In the genomic region with DNA sequence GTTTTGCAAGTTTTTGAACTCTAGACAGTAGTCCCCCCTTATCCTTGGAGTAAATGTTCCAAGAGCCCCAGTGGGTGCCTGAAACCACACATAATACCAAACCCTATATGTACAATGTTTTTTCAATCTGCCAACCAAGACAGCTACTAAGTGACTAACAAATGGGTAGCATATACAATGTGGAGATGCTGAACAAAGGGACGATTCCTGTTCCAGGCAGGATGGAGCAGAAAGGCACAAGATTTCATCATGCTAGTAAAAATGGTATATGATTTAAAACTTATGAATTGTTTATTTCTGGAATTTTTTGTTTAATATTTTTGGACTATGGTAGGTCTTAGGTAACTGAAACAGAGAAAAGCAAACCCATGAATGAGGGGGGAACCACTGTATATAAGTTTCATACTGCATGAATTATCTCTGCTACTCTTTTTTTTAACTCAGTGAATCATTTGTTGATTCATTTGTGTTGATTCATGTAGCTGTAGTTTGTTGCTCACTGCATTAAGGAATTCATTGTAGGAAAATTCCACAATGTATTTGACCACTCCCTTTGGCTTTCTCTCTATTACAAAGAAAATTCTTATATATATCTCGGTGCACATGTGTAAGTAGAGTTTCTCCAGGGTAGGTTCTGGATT, we compare ENCODE assay signal across 20 cellular contexts. TPM values are rescaled to one million over a fixed set of nuclear protein-coding genes. Genes with fewer than 3 reads are reported as not detected.
A peak's percentile ranks its signal among the peaks of the same experiment; 100 is the strongest.
DNase-seq lines count a peak whose midpoint lies in the region; TF ChIP-seq lines count a peak whose summit lies in the region.
"Had no signal": no experiment of that assay in that cellular context is flagged by ENCODE, and none has a peak within 500 bp of the region (broad histone marks: within the 10 kb centered on the region; RNA-seq: fewer than 3 reads in every experiment).

No MANE protein-coding gene starts in this region.

- 60 to 63% methylated on average over 2 of the region's 2 CpGs for WGBS in tibial nerve, 2 donors

- no peak overlapping the region for H3K4me3 Mint-ChIP-seq in activated naive CD8-positive, alpha-beta T cell treated with anti-CD3 and anti-CD28 coated beads for 36 hours
- H3K4me3 Mint-ChIP-seq: activated naive CD8-positive, alpha-beta T cell; activated T-cell treated with anti-CD3 and anti-CD28 coated beads, Interleukin-2, amount 50 U/mL, for 4 hours; naive thymus-derived CD8-positive, alpha-beta T cell had no signal

- DNase-seq in AG04450 (ENCODE audit: low read depth, low spot score), result no peak
- peak; percentile 52 for DNase-seq in HS-5 (ENCODE audit: low read depth)
- DNase-seq in amniotic epithelial cell (ENCODE audit: low read depth), result peak; percentile 77
- DNase-seq in fibroblast of villous mesenchyme (ENCODE audit: low read depth), result peak; percentile 43
- no peak for DNase-seq in tibial nerve (ENCODE audit: low spot score in 2 of 2)
- no peak for DNase-seq in activated naive CD8-positive, alpha-beta T cell treated with anti-CD3 and anti-CD28 coated beads for 36 hours
- no peak for DNase-seq in activated effector memory CD4-positive, alpha-beta T cell treated with anti-CD3 and anti-CD28 coated beads, Interleukin-2, amount 50 U/mL, for 16 hours
- DNase-seq in GM19238 (ENCODE audit: insufficient read length, low spot score), result no peak
- DNase-seq: ACHN; activated T-cell treated with anti-CD3 and anti-CD28 coated beads, Interleukin-2, amount 50 U/mL, for 4 hours; effector CD4-positive, alpha-beta T cell; Kasumi-1; naive thymus-derived CD8-positive, alpha-beta T cell; NCI-H1694 treated with DMSO at 0.1 percent for 48 hours; NCI-H524 treated with DMSO at 0.1 percent for 48 hours; stimulated activated naive CD4-positive, alpha-beta T cell treated with Interleukin-2 at 50 U/mL for 16 hours; upper lobe of left lung had no signal

- no peak overlapping the region for H3K27ac Mint-ChIP-seq in activated naive CD8-positive, alpha-beta T cell treated with anti-CD3 and anti-CD28 coated beads for 36 hours
- H3K27ac Mint-ChIP-seq: activated naive CD8-positive, alpha-beta T cell; naive thymus-derived CD8-positive, alpha-beta T cell had no signal

- no peak for TF ChIP-seq EP300 in tibial nerve (IDR thresholded peaks at IDR 0.05)

- H3K4me1 ChIP-seq in tibial nerve, result peaks cover 0 to 8% (median 2%) of the 10 kb centered on the region in 4 donors
- H3K4me1 ChIP-seq: prostate gland, upper lobe of left lung had no signal

- H3K4me3 ChIP-seq in AG04450 (ENCODE audit: low read depth, low read length), result no peak overlapping the region
- no peak overlapping the region for H3K4me3 ChIP-seq in fibroblast of villous mesenchyme (ENCODE audit: low read depth, low read length)
- H3K4me3 ChIP-seq in tibial nerve, result no peak overlapping the region
- H3K4me3 ChIP-seq: prostate gland, upper lobe of left lung had no signal

- no peaks in the 10 kb centered on the region for H3K27me3 Mint-ChIP-seq in activated naive CD8-positive, alpha-beta T cell treated with anti-CD3 and anti-CD28 coated beads for 36 hours
- H3K27me3 Mint-ChIP-seq: activated naive CD8-positive, alpha-beta T cell had no signal

- no peak for TF ChIP-seq CTCF in AG04450 (IDR thresholded peaks at IDR 0.05; ENCODE audit: low read depth, low read length)
- no peak for TF ChIP-seq CTCF in fibroblast of villous mesenchyme (IDR thresholded peaks at IDR 0.05; ENCODE audit: insufficient read depth, low read depth, low read length)
- TF ChIP-seq CTCF in tibial nerve (IDR thresholded peaks at IDR 0.05), result no peak

- H3K36me3 ChIP-seq in tibial nerve, result no peaks in the 10 kb centered on the region
- H3K36me3 ChIP-seq: prostate gland, upper lobe of left lung had no signal

- H3K27ac ChIP-seq in AG04450 (ENCODE audit: low read depth, low read length) (peak overlapping the region; percentile 65), tibial nerve (no peak overlapping the region)
- H3K27ac ChIP-seq: prostate gland, upper lobe of left lung had no signal

- POLR2A ChIA-PET in AG04450 (lab: Yijun Ruan, JAX), result no interaction called here

- peaks cover 3% of the 10 kb centered on the region; the same call in 1 of the 2 replicates for H3K9me3 ChIP-seq in AG04450 (ENCODE audit: control insufficient read depth, insufficient read depth, low read length)
- peaks cover 0 to 4% (median 0%) of the 10 kb centered on the region in 4 donors for H3K9me3 ChIP-seq in tibial nerve
- H3K9me3 ChIP-seq: prostate gland, upper lobe of left lung had no signal

- TF ChIP-seq POLR2A in tibial nerve (IDR thresholded peaks at IDR 0.05), result no peak

- no peaks in the 10 kb centered on the region for H3K4me1 Mint-ChIP-seq in activated naive CD8-positive, alpha-beta T cell treated with anti-CD3 and anti-CD28 coated beads for 36 hours
- H3K4me1 Mint-ChIP-seq: naive thymus-derived CD8-positive, alpha-beta T cell had no signal

- CTCF ChIA-PET in AG04450 (lab: Charles Lee), result interaction anchor here (1.0 to 2.8 kb wide), 3 partner anchors 12 to 570 kb away, joined by 5 to 26 read pairs (median 7); no protein-coding TSS in a partner anchor

- no peaks in the 10 kb centered on the region for H3K36me3 Mint-ChIP-seq in activated naive CD8-positive, alpha-beta T cell treated with anti-CD3 and anti-CD28 coated beads for 36 hours
- H3K36me3 Mint-ChIP-seq: activated naive CD8-positive, alpha-beta T cell; naive thymus-derived CD8-positive, alpha-beta T cell had no signal

- no peaks in the 10 kb centered on the region for H3K9me3 Mint-ChIP-seq in activated naive CD8-positive, alpha-beta T cell treated with anti-CD3 and anti-CD28 coated beads for 36 hours
- H3K9me3 Mint-ChIP-seq: activated T-cell treated with anti-CD3 and anti-CD28 coated beads, Interleukin-2, amount 50 U/mL, for 4 hours; naive thymus-derived CD8-positive, alpha-beta T cell had no signal

- H3K27me3 ChIP-seq in AG04450 (ENCODE audit: control insufficient read depth, insufficient read depth, low read length) (no peaks in the 10 kb centered on the region), tibial nerve (no peaks in the 10 kb centered on the region)
- H3K27me3 ChIP-seq: upper lobe of left lung had no signal

RNA-seq across cellular contexts. Expression of a gene that starts 21.9 kb away (rescaled TPM):
- polyA plus RNA-seq in AG04450 (2011; rRNA removed), result 13.9 and 15.3 TPM in 2 replicates
- polyA minus RNA-seq in AG04450 (2011; rRNA and poly(A)+ RNA removed), result 5.7 and 7.9 TPM in 2 replicates
- total RNA-seq in fibroblast of villous mesenchyme, result 27.4 and 50.1 TPM in 2 replicates
- 100 to 1,000 TPM in 2 of 4 donors, 10 to 100 TPM in 2; 29.7 to 170 (median 95.7) TPM for total RNA-seq in tibial nerve
- total RNA-seq in activated naive CD8-positive, alpha-beta T cell treated with anti-CD3 and anti-CD28 coated beads for 36 hours, result 1 to 10 TPM; 2.8 to 3.4 TPM
- total RNA-seq: naive thymus-derived CD8-positive, alpha-beta T cell; OCI-LY7 had no signal
- polyA plus RNA-seq: naive thymus-derived CD8-positive, alpha-beta T cell had no signal

Comparison
In these comparisons a context has a peak if more than half of its experiments do, and no peak if none do; other contexts are left out.
1. DNase-seq: peak in HS-5 (single experiment), amniotic epithelial cell (single experiment) and fibroblast of villous mesenchyme (single experiment); none in AG04450 (single experiment), tibial nerve (0 of 2), activated naive CD8-positive, alpha-beta T cell treated with anti-CD3 and anti-CD28 coated beads for 36 hours (single experiment), activated effector memory CD4-positive, alpha-beta T cell treated with anti-CD3 and anti-CD28 coated beads, Interleukin-2, amount 50 U/mL, for 16 hours (single experiment) and GM19238 (single experiment).